Comparison of ENCODE assay signal across 15 cellular contexts in genomic region chr5:158064331-158065123, GRCh38.
A peak's percentile ranks its signal among the peaks of the same experiment; 100 is the strongest.
DNase-seq lines count a peak whose midpoint lies in the region; FAIRE-seq and TF ChIP-seq lines count a peak whose summit lies in the region.
"Had no signal": no experiment of that assay in that cellular context is flagged by ENCODE, and none has a peak within 500 bp of the region (broad histone marks: within the 10 kb centered on the region; RNA-seq: fewer than 3 reads in every experiment).

No MANE protein-coding gene starts in this region.

- H3K27ac Mint-ChIP-seq in nephron = peak overlapping the region; percentile 51 to 82 (median 69)
- H3K27ac Mint-ChIP-seq: B cell; CD4-positive, alpha-beta memory T cell had no signal

- H3K4me1 ChIP-seq in GM23248 (ENCODE audit: insufficient read depth) = peaks cover 12% of the 10 kb centered on the region; the same call in 1 of the 2 replicates
- H3K4me1 ChIP-seq: HAP-1 had no signal

- in situ Hi-C loops in GM23248 (cut with MboI) = no loop called here

- H3K36me3 ChIP-seq in GM23248 (ENCODE audit: low read depth) = no peaks in the 10 kb centered on the region
- H3K36me3 ChIP-seq: HAP-1 had no signal

- H3K4me3 Mint-ChIP-seq in nephron = no peak overlapping the region
- H3K4me3 Mint-ChIP-seq: B cell; CD4-positive, alpha-beta memory T cell had no signal

- no peak for TF ChIP-seq CTCF in nephron (IDR thresholded peaks at IDR 0.05; ENCODE audit: unreplicated experiment in 3 of 3)

- no peak overlapping the region for H3K4me3 ChIP-seq in GM23248
- H3K4me3 ChIP-seq: HAP-1 had no signal

- no peaks in the 10 kb centered on the region for H4K20me1 ChIP-seq in GM23248 (ENCODE audit: insufficient read depth)

- peak; percentile 69 for FAIRE-seq in endometrium (lab: Jason Lieb, UNC)
- FAIRE-seq: GM12891, H1 had no signal

- H3K27ac ChIP-seq in GM23248 = no peak overlapping the region
- H3K27ac ChIP-seq: C4-2B had no signal

- H3K9me2 ChIP-seq in GM23248 (ENCODE audit: insufficient read depth) = no peaks in the 10 kb centered on the region

- H3K9ac ChIP-seq in GM23248 = no peak overlapping the region

- no peaks in the 10 kb centered on the region for H3K27me3 Mint-ChIP-seq in nephron (ENCODE audit: low read depth)

- H3K79me2 ChIP-seq in GM23248 (ENCODE audit: insufficient read depth) = no peaks in the 10 kb centered on the region

- H3K27me3 ChIP-seq in GM23248 (replicated peaks; ENCODE audit: insufficient read depth) = no peaks in the 10 kb centered on the region

- WGBS in GM23248 (ENCODE audit: low coverage in 1 of 2, low lambda C conversion rate in 2 of 2, missing lambda C conversion rate in 2 of 2), 2 experiments = 27 to 39% methylated on average over 5 of the region's 5 CpGs

- H2AFZ ChIP-seq in GM23248 = no peak overlapping the region

- no peak overlapping the region for H3K4me2 ChIP-seq in GM23248 (ENCODE audit: unreplicated experiment)

- H3K36me3 Mint-ChIP-seq in nephron (ENCODE audit: low read depth) = no peaks in the 10 kb centered on the region
- H3K36me3 Mint-ChIP-seq: CD4-positive, alpha-beta memory T cell had no signal

- peaks cover 2% of the 10 kb centered on the region for H3K9me3 Mint-ChIP-seq in nephron
- H3K9me3 Mint-ChIP-seq: CD4-positive, alpha-beta memory T cell had no signal

- 0 out of 2 replicates have a peak, but pooled peaks cover 6% of the 10 kb centered on the region for H3F3A ChIP-seq in GM23248 (ENCODE audit: insufficient read depth)

- no peaks in the 10 kb centered on the region for H3K9me3 ChIP-seq in GM23248 (ENCODE audit: low read depth)
- H3K9me3 ChIP-seq: HAP-1 had no signal

- peaks cover 37% of the 10 kb centered on the region for H3K4me1 Mint-ChIP-seq in nephron
- H3K4me1 Mint-ChIP-seq: B cell; CD4-positive, alpha-beta memory T cell had no signal

- DNase-seq in AG08395 (ENCODE audit: low spot score) (peak; percentile 20), GM23248 (peak; percentile 58), NCI-H146 (lab: John Stamatoyannopoulos, UW) (no peak), KG1 (lab: John Stamatoyannopoulos, UW) (no peak)
- DNase-seq in stimulated activated CD4-positive, alpha-beta T cell treated with anti-CD3 and anti-CD28 coated beads, Interleukin-2, amount 100 ng/mL, for 24 hours = no peak
- DNase-seq: 8988T; CD4-positive, alpha-beta memory T cell; DMS79 had no signal

Comparison
In these comparisons a context has a peak if more than half of its experiments do, and no peak if none do; other contexts are left out.
1. DNase-seq: peak in AG08395 (single experiment) and GM23248 (single experiment); none in NCI-H146 (single experiment), KG1 (single experiment) and stimulated activated CD4-positive, alpha-beta T cell treated with anti-CD3 and anti-CD28 coated beads, Interleukin-2, amount 100 ng/mL, for 24 hours (0 of 2).